ENCODE assay signal across 26 cellular contexts in the genomic region with DNA sequence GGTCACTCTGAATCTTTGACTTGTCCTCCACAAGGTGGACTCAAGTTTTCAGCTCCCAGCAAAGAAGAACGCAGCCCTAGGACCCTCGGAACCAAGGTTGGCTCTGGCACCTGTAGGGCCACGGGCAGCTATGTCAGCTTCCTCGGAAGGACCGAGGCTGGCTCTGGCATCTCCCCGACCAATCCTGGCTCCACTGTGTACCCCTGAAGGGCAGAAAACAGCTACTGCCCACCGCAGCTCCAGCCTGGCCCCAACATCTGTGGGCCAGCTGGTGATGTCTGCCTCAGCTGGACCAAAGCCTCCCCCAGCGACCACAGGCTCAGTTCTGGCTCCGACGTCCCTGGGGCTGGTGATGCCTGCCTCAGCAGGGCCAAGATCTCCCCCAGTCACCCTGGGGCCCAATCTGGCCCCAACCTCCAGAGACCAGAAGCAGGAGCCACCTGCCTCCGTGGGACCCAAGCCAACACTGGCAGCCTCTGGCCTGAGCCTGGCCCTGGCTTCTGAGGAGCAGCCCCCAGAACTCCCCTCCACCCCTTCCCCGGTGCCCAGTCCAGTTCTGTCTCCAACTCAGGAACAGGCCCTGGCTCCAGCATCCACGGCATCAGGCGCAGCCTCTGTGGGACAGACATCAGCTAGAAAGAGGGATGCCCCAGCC. TPM values are rescaled to one million over a fixed set of nuclear protein-coding genes. Genes with fewer than 3 reads are reported as not detected.
"Had no signal": no experiment of that assay in that cellular context is flagged by ENCODE, and none has a peak within 500 bp of the region (broad histone marks: within the 10 kb centered on the region; RNA-seq: fewer than 3 reads in every experiment).

No MANE protein-coding gene starts in this region.

- H3K4me3 ChIP-seq: left lung, testis, upper lobe of left lung had no signal

- H3K27ac ChIP-seq: foreskin keratinocyte, left lung, testis, upper lobe of left lung, VCaP had no signal

- H3K9me3 ChIP-seq: left lung, testis, upper lobe of left lung had no signal

- H3K36me3 ChIP-seq: left lung, upper lobe of left lung had no signal

- H3K27me3 ChIP-seq: left lung, testis, upper lobe of left lung had no signal

- ATAC-seq: activated CD4-positive, CD25-positive, alpha-beta regulatory T cell treated with anti-CD3 and anti-CD28 coated beads, Interleukin-2, amount 50 U/mL, for 24 hours; activated CD8-positive, alpha-beta memory T cell treated with anti-CD3 and anti-CD28 coated beads, Interleukin-2, amount 10 ng/mL, durations not matched to agents 7 days and 5 days; activated CD8-positive, alpha-beta T cell treated with anti-CD3 and anti-CD28 coated beads for 36 hours; activated naive CD8-positive, alpha-beta T cell treated with anti-CD3 and anti-CD28 coated beads, Interleukin-2, amount 50 U/mL, for 24 hours; foreskin keratinocyte; left lung; sciatic nerve; stimulated activated naive B cell treated with anti-CD40 and anti-IgM and Interleukin-4, amounts not matched to agents 10 μg/mL and 1 μg/mL and 100 μg/mL, for 72 hours; T-cell had no signal

- DNase-seq: activated CD4-positive, alpha-beta T cell treated with anti-CD3 and anti-CD28 coated beads, Interleukin-2, amount 10 ng/mL, durations not matched to agents 7 days and 5 days; activated CD8-positive, alpha-beta memory T cell treated with anti-CD3 and anti-CD28 coated beads, Interleukin-2, amount 10 ng/mL, durations not matched to agents 7 days and 5 days; activated CD8-positive, alpha-beta T cell treated with anti-CD3 and anti-CD28 coated beads for 36 hours; activated gamma-delta T cell; activated naive CD4-positive, alpha-beta T cell treated with anti-CD3 and anti-CD28 coated beads, Interleukin-2, amount 50 U/mL, for 16 hours; activated naive CD8-positive, alpha-beta T cell treated with anti-CD3 and anti-CD28 coated beads, Interleukin-2, amount 50 U/mL, for 24 hours; activated T-cell treated with anti-CD3 and anti-CD28 coated beads for 4 hours; effector CD4-positive, alpha-beta T cell; foreskin keratinocyte; nephron progenitor cell; occipital lobe; small intestine; stimulated activated CD4-positive, alpha-beta T cell treated with anti-CD3 and anti-CD28 coated beads, Interleukin-15, amount 100 ng/mL, for 24 hours; stimulated activated naive B cell treated with anti-CD40 and anti-IgM and Interleukin-4, amounts not matched to agents 10 μg/mL and 1 μg/mL and 100 μg/mL, for 72 hours; T-cell; testis; upper lobe of left lung had no signal

RNA-seq across cellular contexts. Expression of a gene that starts 2.2 kb away (rescaled TPM):
- total RNA-seq: activated CD4-positive, alpha-beta T cell treated with anti-CD3 and anti-CD28 coated beads, Interleukin-2, amount 10 ng/mL, durations not matched to agents 7 days and 5 days; activated T-helper 1 cell treated with anti-CD3 and anti-CD28 coated beads, Interleukin-12 subunit alpha, Interleukin-12 subunit beta, Interleukin-2, Interleukin-4 antibody, amounts not matched to agents 30 ng/mL and 10 ng/mL and 1 ng/mL, durations not matched to agents 14 hours and 24 hours and 36 hours had no signal

RNA-seq across cellular contexts. Expression of a gene that starts 15.4 kb away (rescaled TPM):
- total RNA-seq: activated CD4-positive, alpha-beta T cell treated with anti-CD3 and anti-CD28 coated beads, Interleukin-2, amount 10 ng/mL, durations not matched to agents 7 days and 5 days; activated CD8-positive, alpha-beta memory T cell treated with anti-CD3 and anti-CD28 coated beads, Interleukin-2, amount 10 ng/mL, durations not matched to agents 7 days and 5 days; activated CD8-positive, alpha-beta T cell treated with anti-CD3 and anti-CD28 coated beads for 36 hours; activated T-helper 1 cell treated with anti-CD3 and anti-CD28 coated beads, Interleukin-12 subunit alpha, Interleukin-12 subunit beta, Interleukin-2, Interleukin-4 antibody, amounts not matched to agents 30 ng/mL and 10 ng/mL and 1 ng/mL, durations not matched to agents 14 hours and 24 hours and 36 hours; glomerular endothelial cell; lung microvascular endothelial cell; occipital lobe; posterior vena cava; renal cortical epithelial cell; sciatic nerve; T-cell had no signal
